Comparison of ENCODE assay signal across 10 cellular contexts in genomic region chr14:101839236-101839635, GRCh38.
DNase-seq lines count a peak whose midpoint lies in the region; ATAC-seq and TF ChIP-seq lines count a peak whose summit lies in the region.
"Had no signal": no experiment of that assay in that cellular context is flagged by ENCODE, and none has a peak within 500 bp of the region (broad histone marks: within the 10 kb centered on the region; RNA-seq: fewer than 3 reads in every experiment).

No MANE protein-coding gene starts in this region.

- H3K9me3 Mint-ChIP-seq in MCF 10A (ENCODE audit: unreplicated experiment): no peaks in the 10 kb centered on the region
- H3K9me3 Mint-ChIP-seq in activated T-helper 1 cell treated with anti-CD3 and anti-CD28 coated beads, Interleukin-12 subunit alpha, Interleukin-12 subunit beta, Interleukin-2, Interleukin-4 antibody, amounts not matched to agents 30 ng/mL and 10 ng/mL and 1 ng/mL, durations not matched to agents 14 hours and 24 hours and 36 hours: no peaks in the 10 kb centered on the region

- intact Hi-C loops in MCF 10A (cut with micrococcal nuclease): no loop called here
- intact Hi-C loops in breast epithelium (cut with DNase I; ENCODE audit: low total_unique reads): no loop called here
- intact Hi-C loops in activated T-helper 1 cell treated with anti-CD3 and anti-CD28 coated beads, Interleukin-12 subunit alpha, Interleukin-12 subunit beta, Interleukin-2, Interleukin-4 antibody, amounts not matched to agents 30 ng/mL and 10 ng/mL and 1 ng/mL, durations not matched to agents 14 hours and 24 hours and 36 hours (cut with micrococcal nuclease): loop anchor here (2.0 kb wide), 1 partner anchor 14 kb away; no protein-coding TSS in a partner anchor

- no peak for DNase-seq in MCF 10A (ENCODE audit: unreplicated experiment)
- no peak for DNase-seq in breast epithelium (ENCODE audit: low spot score in 2 of 2)
- no peak for DNase-seq in activated T-helper 1 cell treated with anti-CD3 and anti-CD28 coated beads, Interleukin-12 subunit alpha, Interleukin-12 subunit beta, Interleukin-2, Interleukin-4 antibody, amounts not matched to agents 30 ng/mL and 10 ng/mL and 1 ng/mL, durations not matched to agents 14 hours and 24 hours and 36 hours (ENCODE audit: low spot score)
- DNase-seq in DMS53 (lab: John Stamatoyannopoulos, UW): no peak
- DNase-seq in amygdala (lab: John Stamatoyannopoulos, UW): no peak
- no peak for DNase-seq in NCI-H2227 (lab: John Stamatoyannopoulos, UW; ENCODE audit: unreplicated experiment)
- DNase-seq: COR-L47 had no signal

- no peaks in the 10 kb centered on the region for H3K27me3 Mint-ChIP-seq in MCF 10A (ENCODE audit: insufficient read depth, unreplicated experiment)
- H3K27me3 Mint-ChIP-seq in activated T-helper 1 cell treated with anti-CD3 and anti-CD28 coated beads, Interleukin-12 subunit alpha, Interleukin-12 subunit beta, Interleukin-2, Interleukin-4 antibody, amounts not matched to agents 30 ng/mL and 10 ng/mL and 1 ng/mL, durations not matched to agents 14 hours and 24 hours and 36 hours (ENCODE audit: insufficient read depth): no peaks in the 10 kb centered on the region

- POLR2A ChIA-PET in MCF 10A (lab: Yijun Ruan, JAX): no interaction called here

- H3K27me3 ChIP-seq in breast epithelium (no peaks in the 10 kb centered on the region), stomach smooth muscle (ENCODE audit: control insufficient read depth in 1 of 2, insufficient read depth in 2 of 2, low read length in 2 of 2) (no peaks in the 10 kb centered on the region)

- TF ChIP-seq POLR2A in breast epithelium (IDR thresholded peaks at IDR 0.05): no peak

- no peak overlapping the region for H3K27ac ChIP-seq in breast epithelium
- peak overlapping the region; percentile 18 for H3K27ac ChIP-seq in stomach smooth muscle (ENCODE audit: low read length)

- H3K36me3 ChIP-seq in breast epithelium (no peaks in the 10 kb centered on the region), stomach smooth muscle (ENCODE audit: control insufficient read depth in 2 of 2, insufficient read depth in 2 of 2, low read length in 2 of 2) (peaks cover 0 to 3% of the 10 kb centered on the region in 2 donors)

- no peak overlapping the region for H3K9ac ChIP-seq in stomach smooth muscle (ENCODE audit: low read length in 2 of 2)

- peak overlapping the region; percentile 12 for H3K27ac Mint-ChIP-seq in MCF 10A (ENCODE audit: low read depth, unreplicated experiment)
- H3K27ac Mint-ChIP-seq in activated T-helper 1 cell treated with anti-CD3 and anti-CD28 coated beads, Interleukin-12 subunit alpha, Interleukin-12 subunit beta, Interleukin-2, Interleukin-4 antibody, amounts not matched to agents 30 ng/mL and 10 ng/mL and 1 ng/mL, durations not matched to agents 14 hours and 24 hours and 36 hours: peak overlapping the region; percentile 86

- BruUV-seq in MCF 10A (replicated peaks; lab: Mats Ljungman, UMichigan): no TSS peak

- H3K4me3 ChIP-seq in breast epithelium (no peak overlapping the region), stomach smooth muscle (ENCODE audit: low read length in 2 of 2) (no peak overlapping the region)

- H3K36me3 Mint-ChIP-seq in MCF 10A (ENCODE audit: insufficient read depth, unreplicated experiment): peaks cover 22% of the 10 kb centered on the region
- H3K36me3 Mint-ChIP-seq in activated T-helper 1 cell treated with anti-CD3 and anti-CD28 coated beads, Interleukin-12 subunit alpha, Interleukin-12 subunit beta, Interleukin-2, Interleukin-4 antibody, amounts not matched to agents 30 ng/mL and 10 ng/mL and 1 ng/mL, durations not matched to agents 14 hours and 24 hours and 36 hours (ENCODE audit: low read depth): peaks cover 18% of the 10 kb centered on the region

- H3K4me3 Mint-ChIP-seq in MCF 10A (ENCODE audit: unreplicated experiment): no peak overlapping the region
- H3K4me3 Mint-ChIP-seq in activated T-helper 1 cell treated with anti-CD3 and anti-CD28 coated beads, Interleukin-12 subunit alpha, Interleukin-12 subunit beta, Interleukin-2, Interleukin-4 antibody, amounts not matched to agents 30 ng/mL and 10 ng/mL and 1 ng/mL, durations not matched to agents 14 hours and 24 hours and 36 hours: peak overlapping the region; percentile 67

- peaks cover 6% of the 10 kb centered on the region for H3K4me1 Mint-ChIP-seq in MCF 10A (ENCODE audit: insufficient read depth, unreplicated experiment)
- H3K4me1 Mint-ChIP-seq in activated T-helper 1 cell treated with anti-CD3 and anti-CD28 coated beads, Interleukin-12 subunit alpha, Interleukin-12 subunit beta, Interleukin-2, Interleukin-4 antibody, amounts not matched to agents 30 ng/mL and 10 ng/mL and 1 ng/mL, durations not matched to agents 14 hours and 24 hours and 36 hours (ENCODE audit: low read depth): peaks cover 78% of the 10 kb centered on the region

- H3K9me3 ChIP-seq in breast epithelium (no peaks in the 10 kb centered on the region), stomach smooth muscle (ENCODE audit: control insufficient read depth in 2 of 2, low read length in 2 of 2) (no peaks in the 10 kb centered on the region)

- ATAC-seq in HG03280 (IDR thresholded peaks at IDR 0.05; ENCODE audit: unreplicated experiment): peak; percentile 61
- ATAC-seq: SK-N-SH treated with all-trans-retinoic acid at 6 μM for 48 hours had no signal

- H3K4me1 ChIP-seq in breast epithelium (peaks cover 0 to 8% of the 10 kb centered on the region in 2 donors), stomach smooth muscle (ENCODE audit: control insufficient read depth, insufficient read depth, low read length) (peaks cover 40% of the 10 kb centered on the region)

- CTCF ChIA-PET in MCF 10A (lab: Yijun Ruan, JAX): no interaction called here

- TF ChIP-seq CTCF in MCF 10A (IDR thresholded peaks at IDR 0.05; ENCODE audit: unreplicated experiment) (no peak), breast epithelium (IDR thresholded peaks at IDR 0.05) (no peak)
